Comparison of ENCODE assay signal across 8 cellular contexts in the genomic region with DNA sequence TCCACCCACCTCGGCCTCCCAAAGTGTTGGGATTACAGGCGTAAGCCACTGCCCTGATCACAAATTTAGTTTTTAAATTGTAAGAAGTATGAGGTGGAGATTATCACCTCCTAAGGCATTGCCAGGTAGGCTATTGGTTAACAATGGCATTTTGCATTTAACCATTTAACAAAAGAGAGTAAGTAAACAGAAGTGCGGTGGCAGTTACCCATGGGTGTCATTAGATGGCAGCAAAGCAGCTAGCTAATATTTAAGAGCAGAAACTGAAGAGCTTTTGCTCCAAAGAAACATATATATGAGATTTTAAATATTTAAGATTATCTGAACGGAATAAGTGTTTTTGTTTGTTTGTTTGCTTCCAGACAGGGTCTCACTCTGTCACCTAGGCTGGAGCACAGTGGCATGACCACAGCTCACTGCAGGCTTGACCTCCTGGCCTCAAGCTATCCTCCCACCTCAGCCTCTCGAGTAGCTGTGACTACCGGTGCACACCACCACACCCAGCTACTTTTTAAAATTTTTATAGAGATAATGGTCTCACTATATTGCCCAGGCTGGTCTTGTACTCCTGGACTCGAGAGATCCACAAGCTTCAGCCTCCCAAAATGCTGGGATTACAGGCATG.
DNase-seq lines count a peak whose midpoint lies in the region; FAIRE-seq and TF ChIP-seq lines count a peak whose summit lies in the region.

No MANE protein-coding gene starts in this region.

- intact Hi-C loops in stomach (cut with DNase I; ENCODE audit: low total_unique reads), result no loop called here
- intact Hi-C loops in activated T-helper 1 cell treated with anti-CD3 and anti-CD28 coated beads, Interleukin-12 subunit alpha, Interleukin-12 subunit beta, Interleukin-2, Interleukin-4 antibody, amounts not matched to agents 30 ng/mL and 10 ng/mL and 1 ng/mL, durations not matched to agents 14 hours and 24 hours and 36 hours (cut with micrococcal nuclease), result loop anchor here (2.0 to 10.0 kb wide), 2 partner anchors 698 to 800 kb away; no protein-coding TSS in a partner anchor

- no peaks in the 10 kb centered on the region for H3K36me3 Mint-ChIP-seq in activated T-helper 1 cell treated with anti-CD3 and anti-CD28 coated beads, Interleukin-12 subunit alpha, Interleukin-12 subunit beta, Interleukin-2, Interleukin-4 antibody, amounts not matched to agents 30 ng/mL and 10 ng/mL and 1 ng/mL, durations not matched to agents 14 hours and 24 hours and 36 hours (ENCODE audit: low read depth)

- H3K9me3 ChIP-seq in stomach, result no peaks in the 10 kb centered on the region

- H3K9me3 Mint-ChIP-seq in activated T-helper 1 cell treated with anti-CD3 and anti-CD28 coated beads, Interleukin-12 subunit alpha, Interleukin-12 subunit beta, Interleukin-2, Interleukin-4 antibody, amounts not matched to agents 30 ng/mL and 10 ng/mL and 1 ng/mL, durations not matched to agents 14 hours and 24 hours and 36 hours, result no peaks in the 10 kb centered on the region

- peaks cover 0 to 16% (median 11%) of the 10 kb centered on the region in 4 donors for H3K4me1 ChIP-seq in stomach

- no peak for TF ChIP-seq EP300 in stomach (IDR thresholded peaks at IDR 0.05)

- POLR2A ChIA-PET in BJ (lab: Charles Lee), result no interaction called here

- 38 to 56% (median 52%) methylated on average over 7 of the region's 7 CpGs for WGBS in stomach, 5 donors

- no peak overlapping the region for H3K27ac ChIP-seq in stomach

- in situ Hi-C loops in KBM-7 (cut with MboI; ENCODE audit: low pct_unique_long_range_greater_than_20kb, low sequenced_read_pairs), result loop anchor here (25.0 kb wide), 1 partner anchor 697 kb away; no protein-coding TSS in a partner anchor

- TF ChIP-seq POLR2A in stomach (IDR thresholded peaks at IDR 0.05), result no peak

- TF ChIP-seq CTCF in BJ (IDR thresholded peaks at IDR 0.05; ENCODE audit: insufficient read depth, low read depth, low read length) (peak; percentile 53), fibroblast of villous mesenchyme (IDR thresholded peaks at IDR 0.05; ENCODE audit: insufficient read depth, low read depth, low read length) (peak; percentile 52), stomach (IDR thresholded peaks at IDR 0.05) (peak in 5 of 7 experiments; percentile 26 to 50 (median 36))

- H3K4me3 ChIP-seq in BJ (ENCODE audit: low read depth, low read length) (no peak overlapping the region), fibroblast of villous mesenchyme (ENCODE audit: low read depth, low read length) (no peak overlapping the region), stomach (no peak overlapping the region)

- peaks cover 7% of the 10 kb centered on the region for H3K27me3 Mint-ChIP-seq in activated T-helper 1 cell treated with anti-CD3 and anti-CD28 coated beads, Interleukin-12 subunit alpha, Interleukin-12 subunit beta, Interleukin-2, Interleukin-4 antibody, amounts not matched to agents 30 ng/mL and 10 ng/mL and 1 ng/mL, durations not matched to agents 14 hours and 24 hours and 36 hours (ENCODE audit: insufficient read depth)

- no peak overlapping the region for H3K4me3 Mint-ChIP-seq in activated T-helper 1 cell treated with anti-CD3 and anti-CD28 coated beads, Interleukin-12 subunit alpha, Interleukin-12 subunit beta, Interleukin-2, Interleukin-4 antibody, amounts not matched to agents 30 ng/mL and 10 ng/mL and 1 ng/mL, durations not matched to agents 14 hours and 24 hours and 36 hours

- peak; percentile 18 for FAIRE-seq in GM18507 (lab: Jason Lieb, UNC)

- H3K27me3 ChIP-seq in BJ (ENCODE audit: control insufficient read depth, insufficient read depth, low read length) (no peaks in the 10 kb centered on the region), stomach (no peaks in the 10 kb centered on the region)

- no peaks in the 10 kb centered on the region for H3K36me3 ChIP-seq in BJ (ENCODE audit: control insufficient read depth, insufficient read depth, low read length)
- no peaks in the 10 kb centered on the region for H3K36me3 ChIP-seq in stomach

- no peak overlapping the region for H3K27ac Mint-ChIP-seq in activated T-helper 1 cell treated with anti-CD3 and anti-CD28 coated beads, Interleukin-12 subunit alpha, Interleukin-12 subunit beta, Interleukin-2, Interleukin-4 antibody, amounts not matched to agents 30 ng/mL and 10 ng/mL and 1 ng/mL, durations not matched to agents 14 hours and 24 hours and 36 hours

- CTCF ChIA-PET in BJ (lab: Yijun Ruan, JAX), result interaction anchor here (1.3 kb wide), 1 partner anchor 698 kb away, joined by 4 read pairs; no protein-coding TSS in a partner anchor

- peaks cover 8% of the 10 kb centered on the region for H3K4me1 Mint-ChIP-seq in activated T-helper 1 cell treated with anti-CD3 and anti-CD28 coated beads, Interleukin-12 subunit alpha, Interleukin-12 subunit beta, Interleukin-2, Interleukin-4 antibody, amounts not matched to agents 30 ng/mL and 10 ng/mL and 1 ng/mL, durations not matched to agents 14 hours and 24 hours and 36 hours (ENCODE audit: low read depth)

- DNase-seq in BJ (ENCODE audit: low read depth) (no peak), GM18507 (ENCODE audit: extremely low spot score, insufficient read length, low read depth) (peak; percentile 11), KBM-7 (peak; percentile 39), RPMI7951 (ENCODE audit: low read depth) (peak; percentile 38), fibroblast of villous mesenchyme (ENCODE audit: low read depth) (peak; percentile 32), stomach (no peak), GM19238 (ENCODE audit: insufficient read length, low spot score) (no peak)
- no peak for DNase-seq in activated T-helper 1 cell treated with anti-CD3 and anti-CD28 coated beads, Interleukin-12 subunit alpha, Interleukin-12 subunit beta, Interleukin-2, Interleukin-4 antibody, amounts not matched to agents 30 ng/mL and 10 ng/mL and 1 ng/mL, durations not matched to agents 14 hours and 24 hours and 36 hours (ENCODE audit: low spot score)

Comparison
In these comparisons a context has a peak if more than half of its experiments do, and no peak if none do; other contexts are left out.
1. DNase-seq: peak in GM18507 (single experiment), KBM-7 (single experiment), RPMI7951 (single experiment) and fibroblast of villous mesenchyme (single experiment); none in BJ (single experiment), stomach (single experiment), activated T-helper 1 cell treated with anti-CD3 and anti-CD28 coated beads, Interleukin-12 subunit alpha, Interleukin-12 subunit beta, Interleukin-2, Interleukin-4 antibody, amounts not matched to agents 30 ng/mL and 10 ng/mL and 1 ng/mL, durations not matched to agents 14 hours and 24 hours and 36 hours (single experiment) and GM19238 (single experiment).
2. Peak in every context shown above with its lines, with median percentiles within 50 percentile points of each other: CTCF ChIP-seq.